Comparison of ENCODE assay signal across 1 cellular context in genomic region chr6:107459283-107460073, GRCh38.
A peak's percentile ranks its signal among the peaks of the same experiment; 100 is the strongest.
TF ChIP-seq lines count a peak whose summit lies in the region.

TSS of gene PDSS2 (minus strand) at chr6:107459564. CDS start at chr6:107459285, 279 bp downstream.

TF ChIP-seq in HepG2, 621 proteins besides CTCF, POLR2A, EP300 and RAD21 (continued from another document and continues in another):
- peak; percentile 90 for TF ChIP-seq POGZ (CRISPR knock-in tag; IDR thresholded peaks at IDR 0.05)
- TF ChIP-seq ZNF644 (CRISPR knock-in tag; IDR thresholded peaks at IDR 0.05; ENCODE audit: low read depth): peak; percentile 32; the same call in 1 of the 2 replicates
- TF ChIP-seq FOXO1 (CRISPR knock-in tag; IDR thresholded peaks at IDR 0.05): 0 out of 2 replicates have a peak, but pooled peaks have one; percentile 17
- TF ChIP-seq FOXP4 (CRISPR knock-in tag; IDR thresholded peaks at IDR 0.05): peak; percentile 51
- TF ChIP-seq SPEN (CRISPR knock-in tag; IDR thresholded peaks at IDR 0.05; ENCODE audit: low read depth): peak; percentile 72
- no peak for TF ChIP-seq KLF12 (CRISPR knock-in tag; IDR thresholded peaks at IDR 0.05; ENCODE audit: borderline replicate concordance)
- TF ChIP-seq NFRKB (IDR thresholded peaks at IDR 0.05): 0 out of 2 replicates have a peak, but pooled peaks have one; percentile 28
- TF ChIP-seq ZBTB20 (CRISPR knock-in tag; IDR thresholded peaks at IDR 0.05; ENCODE audit: borderline replicate concordance, low read depth): 0 out of 2 replicates have a peak, but pooled peaks have one; percentile 14
- no peak for TF ChIP-seq FOXP1 (IDR thresholded peaks at IDR 0.05)
- TF ChIP-seq FOXP1 (CRISPR knock-in tag; IDR thresholded peaks at IDR 0.05): peak; percentile 19; the same call in 1 of the 2 replicates
- TF ChIP-seq ZNF564 (CRISPR knock-in tag; IDR thresholded peaks at IDR 0.05): no peak
- TF ChIP-seq KLF16 (CRISPR knock-in tag; IDR thresholded peaks at IDR 0.05): peak; percentile 78 to 85; a peak in 2 of 4 replicates
- peak; percentile 46 for TF ChIP-seq ESRRA (CRISPR knock-in tag; IDR thresholded peaks at IDR 0.05; ENCODE audit: low read depth)
- TF ChIP-seq MTF2 (CRISPR knock-in tag; IDR thresholded peaks at IDR 0.05; ENCODE audit: borderline replicate concordance): peak; percentile 60; the same call in 1 of the 2 replicates
- TF ChIP-seq ZNF572 (CRISPR knock-in tag; IDR thresholded peaks at IDR 0.05): 0 out of 2 replicates have a peak, but pooled peaks have one; percentile 52
- peak; percentile 51; the same call in 1 of the 2 replicates for TF ChIP-seq MYC (CRISPR knock-in tag; IDR thresholded peaks at IDR 0.05; ENCODE audit: borderline replicate concordance)
- 0 out of 2 replicates have a peak, but pooled peaks have one; percentile 81 for TF ChIP-seq ZNF850 (CRISPR knock-in tag; conservative IDR thresholded peaks at IDR 0.05)
- TF ChIP-seq HNRNPLL (IDR thresholded peaks at IDR 0.05; ENCODE audit: low read depth, low read length, poor library complexity, severe bottlenecking): peak; percentile 56
- TF ChIP-seq DDIT3 (CRISPR knock-in tag; IDR thresholded peaks at IDR 0.05): no peak
- TF ChIP-seq RARA (CRISPR knock-in tag; IDR thresholded peaks at IDR 0.05): peak; percentile 74
- peak; percentile 76 for TF ChIP-seq RXRB (CRISPR knock-in tag; IDR thresholded peaks at IDR 0.05; ENCODE audit: borderline replicate concordance)
- TF ChIP-seq AKAP8 (CRISPR knock-in tag; IDR thresholded peaks at IDR 0.05): peak; percentile 74; the same call in 1 of the 2 replicates
- TF ChIP-seq ZNF672 (CRISPR knock-in tag; IDR thresholded peaks at IDR 0.05): no peak
- no peak for TF ChIP-seq ZNF83 (CRISPR knock-in tag; IDR thresholded peaks at IDR 0.05; ENCODE audit: borderline replicate concordance)
- no peak for TF ChIP-seq ZBTB40 (IDR thresholded peaks at IDR 0.05)
- TF ChIP-seq ZBTB40 (CRISPR knock-in tag; IDR thresholded peaks at IDR 0.05): peak; percentile 68; the same call in 1 of the 2 replicates
- TF ChIP-seq ATF6 (CRISPR knock-in tag; conservative IDR thresholded peaks at IDR 0.05): 0 out of 2 replicates have a peak, but pooled peaks have one; percentile 60
- TF ChIP-seq TFDP1 (CRISPR knock-in tag; IDR thresholded peaks at IDR 0.05; ENCODE audit: borderline replicate concordance): no peak
- no peak for TF ChIP-seq FOXA1 (IDR thresholded peaks at IDR 0.05)
- TF ChIP-seq FOXA1 (CRISPR knock-in tag; IDR thresholded peaks at IDR 0.05): peak; percentile 36; the same call in 1 of the 2 replicates
- no peak for TF ChIP-seq KLF15 (CRISPR knock-in tag; IDR thresholded peaks at IDR 0.05; ENCODE audit: borderline replicate concordance)
- TF ChIP-seq ZNF136 (CRISPR knock-in tag; IDR thresholded peaks at IDR 0.05; ENCODE audit: low read depth): 0 out of 2 replicates have a peak, but pooled peaks have one; percentile 21
- no peak for TF ChIP-seq TCF12 (IDR thresholded peaks at IDR 0.05)
- TF ChIP-seq TCF12 (CRISPR knock-in tag; IDR thresholded peaks at IDR 0.05): peak; percentile 67; the same call in 1 of the 2 replicates
- TF ChIP-seq ZNF10 (CRISPR knock-in tag; IDR thresholded peaks at IDR 0.05; ENCODE audit: borderline replicate concordance, low read depth): no peak
- TF ChIP-seq ZNF790 (CRISPR knock-in tag; IDR thresholded peaks at IDR 0.05; ENCODE audit: borderline replicate concordance): no peak
- TF ChIP-seq ZNF598 (CRISPR knock-in tag; IDR thresholded peaks at IDR 0.05; ENCODE audit: borderline replicate concordance): peak; percentile 19; the same call in 1 of the 2 replicates
- no peak for TF ChIP-seq KAT2B (IDR thresholded peaks at IDR 0.05; ENCODE audit: borderline replicate concordance, low read depth, low read length)
- peak; percentile 69; the same call in 1 of the 2 replicates for TF ChIP-seq ZBTB42 (CRISPR knock-in tag; IDR thresholded peaks at IDR 0.05)
- TF ChIP-seq KAT8 (CRISPR knock-in tag; IDR thresholded peaks at IDR 0.05): peak; percentile 97
- peak; percentile 56; the same call in 1 of the 2 replicates for TF ChIP-seq ZNF724P (CRISPR knock-in tag; IDR thresholded peaks at IDR 0.05; ENCODE audit: borderline replicate concordance)
- TF ChIP-seq ZSCAN29 (CRISPR knock-in tag; conservative IDR thresholded peaks at IDR 0.05): 0 out of 2 replicates have a peak, but pooled peaks have one; percentile 35
- TF ChIP-seq ZNF101 (CRISPR knock-in tag; IDR thresholded peaks at IDR 0.05; ENCODE audit: borderline replicate concordance, low read depth): 0 out of 2 replicates have a peak, but pooled peaks have one; percentile 79
- TF ChIP-seq ZNF331 (CRISPR knock-in tag; IDR thresholded peaks at IDR 0.05): peak; percentile 78; the same call in 1 of the 2 replicates
- TF ChIP-seq MED1 (CRISPR knock-in tag; IDR thresholded peaks at IDR 0.05): peak; percentile 58
- TF ChIP-seq MIER3 (CRISPR knock-in tag; IDR thresholded peaks at IDR 0.05; ENCODE audit: borderline replicate concordance): peak; percentile 45; the same call in 1 of the 2 replicates
- 0 out of 2 replicates have a peak, but pooled peaks have one; percentile 18 for TF ChIP-seq SATB2 (CRISPR knock-in tag; IDR thresholded peaks at IDR 0.05)
- TF ChIP-seq IRF9 (CRISPR knock-in tag; IDR thresholded peaks at IDR 0.05; ENCODE audit: borderline replicate concordance): peak; percentile 95
- TF ChIP-seq ZSCAN5A (CRISPR knock-in tag; IDR thresholded peaks at IDR 0.05; ENCODE audit: borderline replicate concordance): peak; percentile 61; the same call in 1 of the 2 replicates
